19 cellular contexts compared by ENCODE assay signal in the genomic region with DNA sequence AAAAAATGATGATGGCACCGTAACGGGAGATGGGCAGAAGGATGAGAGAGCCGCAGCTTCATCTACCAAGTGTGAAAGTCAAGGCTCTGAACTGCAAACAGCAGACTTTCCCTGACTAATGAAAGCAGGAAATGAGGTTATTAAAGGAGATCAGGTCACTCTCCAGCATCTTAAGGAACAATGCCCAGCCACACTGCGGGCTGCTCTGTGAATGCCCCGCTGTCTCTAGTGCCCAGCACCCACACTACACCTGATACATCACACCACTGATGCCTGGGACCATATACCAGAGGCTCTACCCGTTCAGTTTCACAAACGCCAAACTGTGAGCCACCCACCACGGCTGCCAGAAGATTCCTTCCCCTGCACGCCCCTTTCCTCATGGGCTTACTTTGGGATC.
"Had no signal": no experiment of that assay in that cellular context is flagged by ENCODE, and none has a peak within 500 bp of the region (broad histone marks: within the 10 kb centered on the region; RNA-seq: fewer than 3 reads in every experiment).

No MANE protein-coding gene starts in this region.

- H3K27ac Mint-ChIP-seq: activated CD4-positive, alpha-beta memory T cell treated with anti-CD3 and anti-CD28 coated beads for 36 hours; activated naive CD4-positive, alpha-beta T cell treated with anti-CD3 and anti-CD28 coated beads, Interleukin-2, amount 10 ng/mL, durations not matched to agents 7 days and 5 days; naive thymus-derived CD8-positive, alpha-beta T cell; neural progenitor cell; progenitor cell of endocrine pancreas; T-helper 17 cell had no signal

- DNase-seq: activated CD4-positive, alpha-beta memory T cell treated with anti-CD3 and anti-CD28 coated beads for 36 hours; activated CD4-positive, alpha-beta T cell treated with anti-CD3 and anti-CD28 coated beads for 48 hours; activated effector memory CD4-positive, alpha-beta T cell treated with anti-CD3 and anti-CD28 coated beads, Interleukin-2, amount 50 U/mL, for 16 hours; activated naive CD4-positive, alpha-beta T cell treated with anti-CD3 and anti-CD28 coated beads, Interleukin-2, amount 10 ng/mL, durations not matched to agents 7 days and 5 days; colonic mucosa; esophagus squamous epithelium; heart right ventricle; kidney; left lung; naive thymus-derived CD8-positive, alpha-beta T cell; stimulated activated CD4-positive, alpha-beta T cell treated with anti-CD3 and anti-CD28 coated beads, Interleukin-4, amount 100 ng/mL, for 24 hours; stimulated activated naive CD4-positive, alpha-beta T cell treated with Interleukin-2 at 50 U/mL for 16 hours; T-helper 17 cell; upper lobe of left lung had no signal

- H3K27ac ChIP-seq: colonic mucosa, esophagus squamous epithelium, heart right ventricle, left lung, neural progenitor cell, right atrium auricular region, thoracic aorta, upper lobe of left lung had no signal

- H3K9me3 ChIP-seq: colonic mucosa, esophagus squamous epithelium, right atrium auricular region, thoracic aorta, upper lobe of left lung had no signal

- H3K9ac ChIP-seq: neural progenitor cell had no signal

- H3K4me3 Mint-ChIP-seq: activated CD4-positive, alpha-beta memory T cell treated with anti-CD3 and anti-CD28 coated beads for 36 hours; activated naive CD4-positive, alpha-beta T cell treated with anti-CD3 and anti-CD28 coated beads, Interleukin-2, amount 10 ng/mL, durations not matched to agents 7 days and 5 days; naive thymus-derived CD8-positive, alpha-beta T cell; neural progenitor cell; T-helper 17 cell had no signal

- H3K4me3 ChIP-seq: colonic mucosa, esophagus squamous epithelium, heart right ventricle, left lung, lung, neural progenitor cell, right atrium auricular region, thoracic aorta, upper lobe of left lung had no signal

- H3K4me2 ChIP-seq: neural progenitor cell had no signal

- H3K36me3 Mint-ChIP-seq: activated CD4-positive, alpha-beta memory T cell treated with anti-CD3 and anti-CD28 coated beads for 36 hours; activated naive CD4-positive, alpha-beta T cell treated with anti-CD3 and anti-CD28 coated beads, Interleukin-2, amount 10 ng/mL, durations not matched to agents 7 days and 5 days; neural progenitor cell had no signal

- ATAC-seq: heart right ventricle; left lung; naive thymus-derived CD8-positive, alpha-beta T cell; T-helper 17 cell had no signal

- H3K27me3 ChIP-seq: colonic mucosa, esophagus squamous epithelium, heart right ventricle, left lung, neural progenitor cell, right atrium auricular region, upper lobe of left lung had no signal

- H3K4me1 Mint-ChIP-seq: activated naive CD4-positive, alpha-beta T cell treated with anti-CD3 and anti-CD28 coated beads, Interleukin-2, amount 10 ng/mL, durations not matched to agents 7 days and 5 days; T-helper 17 cell had no signal

- H3K27me3 Mint-ChIP-seq: activated CD4-positive, alpha-beta memory T cell treated with anti-CD3 and anti-CD28 coated beads for 36 hours; activated naive CD4-positive, alpha-beta T cell treated with anti-CD3 and anti-CD28 coated beads, Interleukin-2, amount 10 ng/mL, durations not matched to agents 7 days and 5 days; progenitor cell of endocrine pancreas had no signal

- H3K36me3 ChIP-seq: colonic mucosa, esophagus squamous epithelium, heart right ventricle, left lung, neural progenitor cell, right atrium auricular region, thoracic aorta, upper lobe of left lung had no signal

- H3K9me3 Mint-ChIP-seq: activated CD4-positive, alpha-beta memory T cell treated with anti-CD3 and anti-CD28 coated beads for 36 hours; activated naive CD4-positive, alpha-beta T cell treated with anti-CD3 and anti-CD28 coated beads, Interleukin-2, amount 10 ng/mL, durations not matched to agents 7 days and 5 days had no signal

- H3K4me1 ChIP-seq: colonic mucosa, esophagus squamous epithelium, heart right ventricle, left lung, right atrium auricular region, upper lobe of left lung had no signal
